26 cellular contexts compared by ENCODE assay signal in genomic region chr17:17090642-17091103, GRCh38. TPM values are rescaled to one million over a fixed set of nuclear protein-coding genes. Genes with fewer than 3 reads are reported as not detected.
DNase-seq lines count a peak whose midpoint lies in the region; ATAC-seq, FAIRE-seq and TF ChIP-seq lines count a peak whose summit lies in the region.
"Had no signal": no experiment of that assay in that cellular context is flagged by ENCODE, and none has a peak within 500 bp of the region (broad histone marks: within the 10 kb centered on the region; RNA-seq: fewer than 3 reads in every experiment).

No MANE protein-coding gene starts in this region.

- no peak overlapping the region for H3K27ac ChIP-seq in BLaER1 treated with 17β-estradiol and CSF1 and Interleukin-3, amounts not matched to agents 10 nM and 100 nM
- H3K27ac ChIP-seq in foreskin keratinocyte (no peak overlapping the region), pancreas (peak overlapping the region in 2 of 4 donors; percentile 33 to 41)
- H3K27ac ChIP-seq: ascending aorta, psoas muscle, suprapubic skin had no signal

- no peak overlapping the region for H3K4me3 ChIP-seq in BLaER1 treated with 17β-estradiol and CSF1 and Interleukin-3, amounts not matched to agents 10 nM and 100 nM
- no peak overlapping the region for H3K4me3 ChIP-seq in pancreas
- H3K4me3 ChIP-seq: ascending aorta, psoas muscle, suprapubic skin had no signal

- no peaks in the 10 kb centered on the region for H3K9me3 Mint-ChIP-seq in activated CD4-positive, alpha-beta memory T cell treated with anti-CD3 and anti-CD28 coated beads for 36 hours
- H3K9me3 Mint-ChIP-seq: activated CD4-positive, alpha-beta memory T cell treated with anti-CD3 and anti-CD28 coated beads, Interleukin-2, amount 10 ng/mL, durations not matched to agents 7 days and 5 days; activated T-cell treated with anti-CD3 and anti-CD28 coated beads, Interleukin-2, amount 50 U/mL, for 24 hours; CD8-positive, alpha-beta T cell; HFFc6; mesothelial cell of epicardium; T-helper 1 cell treated with Interleukin-12 subunit alpha and Interleukin-12 subunit beta and Interleukin-4 antibody, amounts not matched to agents 30 μg/mL and 1 μg/mL, for 36 hours had no signal

- no peak for TF ChIP-seq CTCF in foreskin keratinocyte (conservative IDR thresholded peaks at IDR 0.05)
- TF ChIP-seq CTCF in pancreas (IDR thresholded peaks at IDR 0.05): no peak

- intact Hi-C loops in pancreas (cut with DNase I): no loop called here
- intact Hi-C loops in activated CD4-positive, alpha-beta memory T cell treated with anti-CD3 and anti-CD28 coated beads for 36 hours (cut with micrococcal nuclease): no loop called here

- no peak overlapping the region for H3K9ac ChIP-seq in BLaER1 treated with 17β-estradiol and CSF1 and Interleukin-3, amounts not matched to agents 10 nM and 100 nM

- H3K4me1 Mint-ChIP-seq in activated CD4-positive, alpha-beta memory T cell treated with anti-CD3 and anti-CD28 coated beads for 36 hours (ENCODE audit: low read depth): peaks cover 44% of the 10 kb centered on the region

- H3K27me3 Mint-ChIP-seq in activated CD4-positive, alpha-beta memory T cell treated with anti-CD3 and anti-CD28 coated beads for 36 hours: no peaks in the 10 kb centered on the region
- H3K27me3 Mint-ChIP-seq: activated CD4-positive, alpha-beta memory T cell treated with anti-CD3 and anti-CD28 coated beads, Interleukin-2, amount 10 ng/mL, durations not matched to agents 7 days and 5 days; activated T-cell treated with anti-CD3 and anti-CD28 coated beads, Interleukin-2, amount 50 U/mL, for 24 hours had no signal

- DNase-seq in NCI-H69 (lab: John Stamatoyannopoulos, UW) (peak; percentile 59), foreskin keratinocyte (no peak), pancreas (peak in 5 of 6 donors; percentile 71 to 79 (median 77)), SW480 (ENCODE audit: low spot score) (no peak), UCSD-AML1 (lab: John Stamatoyannopoulos, UW; ENCODE audit: unreplicated experiment) (no peak)
- DNase-seq in activated CD4-positive, alpha-beta memory T cell treated with anti-CD3 and anti-CD28 coated beads for 36 hours: no peak
- DNase-seq: activated CD4-positive, alpha-beta memory T cell treated with anti-CD3 and anti-CD28 coated beads, Interleukin-2, amount 10 ng/mL, durations not matched to agents 7 days and 5 days; activated naive CD4-positive, alpha-beta T cell treated with anti-CD3 and anti-CD28 coated beads, Interleukin-2, amount 50 U/mL, for 16 hours; activated T-cell treated with anti-CD3 and anti-CD28 coated beads, Interleukin-2, amount 50 U/mL, for 24 hours; CD8-positive, alpha-beta T cell; DND-41; HFFc6; hypothalamus; KBM-7; NCI-H1092 treated with DMSO at 0.1 percent for 48 hours; NCI-H2081 treated with DMSO at 0.1 percent for 48 hours; psoas muscle; SHP77 treated with DMSO at 0.1 percent for 48 hours; stimulated activated CD8-positive, alpha-beta memory T cell treated with anti-CD3 and anti-CD28 coated beads, Interleukin-4, amount 100 ng/mL, for 48 hours had no signal

- H3K4me1 ChIP-seq in BLaER1 treated with 17β-estradiol and CSF1 and Interleukin-3, amounts not matched to agents 10 nM and 100 nM: peaks cover 18 to 99% (median 90%) of the 10 kb centered on the region in 10 experiments; a peak in 19 of 20 replicates
- H3K4me1 ChIP-seq in foreskin keratinocyte (peaks cover 16% of the 10 kb centered on the region), pancreas (peaks cover 14 to 25% (median 16%) of the 10 kb centered on the region in 3 donors)

- no peak overlapping the region for H3K27ac Mint-ChIP-seq in activated CD4-positive, alpha-beta memory T cell treated with anti-CD3 and anti-CD28 coated beads for 36 hours
- H3K27ac Mint-ChIP-seq: activated CD4-positive, alpha-beta memory T cell treated with anti-CD3 and anti-CD28 coated beads, Interleukin-2, amount 10 ng/mL, durations not matched to agents 7 days and 5 days; activated T-cell treated with anti-CD3 and anti-CD28 coated beads, Interleukin-2, amount 50 U/mL, for 24 hours; CD8-positive, alpha-beta T cell; HFFc6; mesothelial cell of epicardium; T-helper 1 cell treated with Interleukin-12 subunit alpha and Interleukin-12 subunit beta and Interleukin-4 antibody, amounts not matched to agents 30 μg/mL and 1 μg/mL, for 36 hours had no signal

- peaks cover 2% of the 10 kb centered on the region for H3K36me3 Mint-ChIP-seq in activated CD4-positive, alpha-beta memory T cell treated with anti-CD3 and anti-CD28 coated beads for 36 hours

- H3K27me3 ChIP-seq in BLaER1 treated with 17β-estradiol and CSF1 and Interleukin-3, amounts not matched to agents 10 nM and 100 nM: no peaks in the 10 kb centered on the region
- H3K27me3 ChIP-seq in foreskin keratinocyte (no peaks in the 10 kb centered on the region), pancreas (no peaks in the 10 kb centered on the region)
- H3K27me3 ChIP-seq: ascending aorta, suprapubic skin had no signal

- no peak for FAIRE-seq in pancreas (lab: Jason Lieb, UNC)
- FAIRE-seq: endometrium had no signal

- POLR2A ChIA-PET in activated CD4-positive, alpha-beta memory T cell treated with anti-CD3 and anti-CD28 coated beads for 36 hours (lab: Charles Lee): no interaction called here

- WGBS in pancreas, 2 donors: 14 to 19% methylated on average over 11 of the region's 11 CpGs

- H4K20me1 ChIP-seq in BLaER1 treated with 17β-estradiol and CSF1 and Interleukin-3, amounts not matched to agents 10 nM and 100 nM: peaks cover 50 to 100% (median 100%) of the 10 kb centered on the region in 11 experiments; a peak in 20 of 22 replicates

- no peaks in the 10 kb centered on the region for H3K9me3 ChIP-seq in BLaER1 treated with 17β-estradiol and CSF1 and Interleukin-3, amounts not matched to agents 10 nM and 100 nM (replicated peaks in 1 of 11)
- no peaks in the 10 kb centered on the region for H3K9me3 ChIP-seq in pancreas
- H3K9me3 ChIP-seq: ascending aorta, psoas muscle, suprapubic skin had no signal

- H3K4me3 Mint-ChIP-seq in activated CD4-positive, alpha-beta memory T cell treated with anti-CD3 and anti-CD28 coated beads for 36 hours: no peak overlapping the region
- H3K4me3 Mint-ChIP-seq: activated CD4-positive, alpha-beta memory T cell treated with anti-CD3 and anti-CD28 coated beads, Interleukin-2, amount 10 ng/mL, durations not matched to agents 7 days and 5 days; activated T-cell treated with anti-CD3 and anti-CD28 coated beads, Interleukin-2, amount 50 U/mL, for 24 hours; CD8-positive, alpha-beta T cell; HFFc6; mesothelial cell of epicardium; T-helper 1 cell treated with Interleukin-12 subunit alpha and Interleukin-12 subunit beta and Interleukin-4 antibody, amounts not matched to agents 30 μg/mL and 1 μg/mL, for 36 hours had no signal

- CTCF ChIA-PET in activated CD4-positive, alpha-beta memory T cell treated with anti-CD3 and anti-CD28 coated beads for 36 hours (lab: Charles Lee): no interaction called here

- peaks cover 21 to 90% (median 75%) of the 10 kb centered on the region in 11 experiments; a peak in 21 of 22 replicates for H3K36me3 ChIP-seq in BLaER1 treated with 17β-estradiol and CSF1 and Interleukin-3, amounts not matched to agents 10 nM and 100 nM
- H3K36me3 ChIP-seq in pancreas: no peaks in the 10 kb centered on the region
- H3K36me3 ChIP-seq: suprapubic skin had no signal

- H3K4me2 ChIP-seq in BLaER1 treated with 17β-estradiol and CSF1 and Interleukin-3, amounts not matched to agents 10 nM and 100 nM: peak overlapping the region in 7 of 11 experiments; percentile 27 to 84 (median 79); a peak in 10 of 22 replicates

- peak; percentile 38 for ATAC-seq in foreskin keratinocyte
- ATAC-seq in pancreas: peak; percentile 88 to 93 (median 90)
- no peak for ATAC-seq in GM21576 (IDR thresholded peaks at IDR 0.05; ENCODE audit: unreplicated experiment)
- ATAC-seq: CD8-positive, alpha-beta T cell; psoas muscle had no signal

RNA-seq across cellular contexts. Expression of gene MPRIP, which starts 48.4 kb away (rescaled TPM):
- total RNA-seq in foreskin keratinocyte (130 and 150 TPM in 2 replicates), pancreas (100 to 1,000 TPM in 2 of 6 donors, 10 to 100 TPM in 4; 91.8 to 134 (median 98.1) TPM)
- polyA plus RNA-seq in foreskin keratinocyte (104 and 109 TPM in 2 replicates), pancreas (100 to 1,000 TPM; 174 to 242 TPM)
- total RNA-seq in activated CD4-positive, alpha-beta memory T cell treated with anti-CD3 and anti-CD28 coated beads for 36 hours: 100 to 1,000 TPM; 145 to 157 TPM

Comparison
In these comparisons a context has a peak if more than half of its experiments do, and no peak if none do; other contexts are left out.
1. DNase-seq: peak in NCI-H69 (single experiment) and pancreas (5 of 6); none in foreskin keratinocyte (0 of 2), SW480 (single experiment), UCSD-AML1 (single experiment) and activated CD4-positive, alpha-beta memory T cell treated with anti-CD3 and anti-CD28 coated beads for 36 hours (single experiment).